In genomic region chr1:212630159-212630900, GRCh38 we compare ENCODE assay signal across 8 cellular contexts. TPM values are rescaled to one million over a fixed set of nuclear protein-coding genes. Genes with fewer than 3 reads are reported as not detected.
DNase-seq lines count a peak whose midpoint lies in the region; ATAC-seq and TF ChIP-seq lines count a peak whose summit lies in the region.

No MANE protein-coding gene starts in this region.

- no peak overlapping the region for H3K27ac Mint-ChIP-seq in effector memory CD8-positive, alpha-beta T cell

- no peaks in the 10 kb centered on the region for H3K36me3 ChIP-seq in mucosa of descending colon (ENCODE audit: low read depth)

- H3K4me3 ChIP-seq in mucosa of descending colon = no peak overlapping the region

- intact Hi-C loops in mucosa of descending colon (cut with DNase I, micrococcal nuclease) = no loop called here

- peaks cover 8 to 11% of the 10 kb centered on the region in 2 donors for H3K27me3 Mint-ChIP-seq in effector memory CD8-positive, alpha-beta T cell

- no peaks in the 10 kb centered on the region for H3K36me3 Mint-ChIP-seq in effector memory CD8-positive, alpha-beta T cell (ENCODE audit: insufficient read depth)

- no peak overlapping the region for H3K4me3 Mint-ChIP-seq in effector memory CD8-positive, alpha-beta T cell

- peak; percentile 84 for ATAC-seq in GM18858 (IDR thresholded peaks at IDR 0.05; ENCODE audit: unreplicated experiment)
- peak; percentile 95 for ATAC-seq in HG02981 (IDR thresholded peaks at IDR 0.05; ENCODE audit: unreplicated experiment)
- ATAC-seq in effector memory CD8-positive, alpha-beta T cell (replicated peaks) = peak; percentile 96
- peak; percentile 92 for ATAC-seq in mucosa of descending colon

- H3K9me3 ChIP-seq in mucosa of descending colon = no peaks in the 10 kb centered on the region

- peak; percentile 91 for TF ChIP-seq CTCF in mucosa of descending colon (IDR thresholded peaks at IDR 0.05)

- no peaks in the 10 kb centered on the region for H3K4me1 Mint-ChIP-seq in effector memory CD8-positive, alpha-beta T cell (ENCODE audit: low read depth in 2 of 2)

- H3K4me1 ChIP-seq in mucosa of descending colon (ENCODE audit: low read depth) = peaks cover 3% of the 10 kb centered on the region

- no peaks in the 10 kb centered on the region for H3K9me3 Mint-ChIP-seq in effector memory CD8-positive, alpha-beta T cell

- DNase-seq in AML-193 (lab: John Stamatoyannopoulos, UW) (peak; percentile 82 to 87), NCI-H460 (ENCODE audit: extremely low read depth, low read depth) (peak; percentile 65), mucosa of descending colon (peak; percentile 66 to 70 (median 68))
- DNase-seq in activated CD4-positive, alpha-beta T cell treated with anti-CD3 and anti-CD28 coated beads, Interleukin-2, amount 50 U/mL, for 24 hours (ENCODE audit: low read depth in 1 of 2, low spot score in 1 of 2) = peak; percentile 35 to 48
- peak; percentile 48 to 56 (median 51) for DNase-seq in effector memory CD8-positive, alpha-beta T cell
- peak; percentile 5 to 46 (median 20) for DNase-seq in stimulated activated naive CD4-positive, alpha-beta T cell (lab: John Stamatoyannopoulos, UW)

RNA-seq across cellular contexts. Expression of gene ATF3, which starts 21.8 kb away (rescaled TPM):
- total RNA-seq in NCI-H460 (2014; rRNA removed; shearing (Covaris generic)) = 16.7 and 19.2 TPM in 2 replicates
- polyA plus RNA-seq in NCI-H460 (2014; cell fraction: nucleus; rRNA removed) = 12.4 and 15.8 TPM in 2 replicates
- total RNA-seq in mucosa of descending colon = 100 to 1,000 TPM in 1 of 3 donors, 10 to 100 TPM in 2; 20.2 to 121 (median 42.0) TPM

Comparison
In these comparisons a context has a peak if more than half of its experiments do, and no peak if none do; other contexts are left out.
1. DNase-seq: peak in every context shown above with its lines; median percentile 84 in AML-193; 68 in mucosa of descending colon; 65 in NCI-H460; 51 in effector memory CD8-positive, alpha-beta T cell; 42 in activated CD4-positive, alpha-beta T cell treated with anti-CD3 and anti-CD28 coated beads, Interleukin-2, amount 50 U/mL, for 24 hours; 20 in stimulated activated naive CD4-positive, alpha-beta T cell.